In genomic region chr16:4784444-4784987, GRCh38 we compare ENCODE assay signal across 2 cellular contexts.
A peak's percentile ranks its signal among the peaks of the same experiment; 100 is the strongest.
TF ChIP-seq lines count a peak whose summit lies in the region.

No MANE protein-coding gene starts in this region.

TF ChIP-seq in A549, 52 proteins besides CTCF, POLR2A, EP300 and RAD21:
- peak; percentile 91 for TF ChIP-seq ZC3H11A (IDR thresholded peaks at IDR 0.05)

TF ChIP-seq in HepG2, 621 proteins besides CTCF, POLR2A, EP300 and RAD21:
- peak; percentile 23 for TF ChIP-seq ZMYM3 (CRISPR knock-in tag; IDR thresholded peaks at IDR 0.05)
- 0 out of 2 replicates have a peak, but pooled peaks have one; percentile 9 for TF ChIP-seq ZNF770 (CRISPR knock-in tag; IDR thresholded peaks at IDR 0.05)
TF ChIP-seq in HepG2: peak in this region for 2; not testable (repeated sequence) for 619.
